10 cellular contexts compared by ENCODE assay signal in genomic region chr4:157222764-157223145, GRCh38. TPM values are rescaled to one million over a fixed set of nuclear protein-coding genes. Genes with fewer than 3 reads are reported as not detected.
DNase-seq lines count a peak whose midpoint lies in the region; ATAC-seq, FAIRE-seq and TF ChIP-seq lines count a peak whose summit lies in the region.
"Had no signal": no experiment of that assay in that cellular context is flagged by ENCODE, and none has a peak within 500 bp of the region (broad histone marks: within the 10 kb centered on the region; RNA-seq: fewer than 3 reads in every experiment).

No MANE protein-coding gene starts in this region.

- peak; percentile 19 for DNase-seq in D721Med (ENCODE audit: insufficient read length, low spot score)
- no peak for DNase-seq in RWPE2 (ENCODE audit: low spot score)
- DNase-seq in posterior cingulate gyrus = peak in 6 of 10 donors; percentile 16 to 91 (median 66)
- no peak for DNase-seq in CD14-positive monocyte (ENCODE audit: low spot score)
- no peak for DNase-seq in SIG-M5 (lab: John Stamatoyannopoulos, UW)
- DNase-seq: central memory CD4-positive, alpha-beta T cell had no signal

- H3K9me3 ChIP-seq in RWPE2 (ENCODE audit: severe bottlenecking) (no peaks in the 10 kb centered on the region), gastroesophageal sphincter (no peaks in the 10 kb centered on the region)

- peaks cover 0 to 16% (median 9%) of the 10 kb centered on the region in 7 donors for H3K9me3 Mint-ChIP-seq in CD14-positive monocyte

- H3K27me3 ChIP-seq in RWPE2 (ENCODE audit: insufficient read depth, poor library complexity, severe bottlenecking) (peaks cover 59% of the 10 kb centered on the region), gastroesophageal sphincter (peaks cover 51% of the 10 kb centered on the region)

- H3K27ac ChIP-seq in RWPE2 (ENCODE audit: poor library complexity, severe bottlenecking) = no peak overlapping the region
- H3K27ac ChIP-seq in gastroesophageal sphincter = peak overlapping the region in 1 of 4 donors; percentile 48

- peaks cover 8% of the 10 kb centered on the region for H3K4me1 Mint-ChIP-seq in CD14-positive monocyte

- no peak for TF ChIP-seq EP300 in gastroesophageal sphincter (IDR thresholded peaks at IDR 0.05)

- peaks cover 49 to 63% (median 51%) of the 10 kb centered on the region in 3 donors for H3K27me3 Mint-ChIP-seq in CD14-positive monocyte (ENCODE audit: low read depth in 3 of 3)

- peaks cover 0 to 7% of the 10 kb centered on the region in 2 donors for H3K36me3 Mint-ChIP-seq in CD14-positive monocyte

- intact Hi-C loops in posterior cingulate gyrus (cut with DNase I) = loop anchor here (10.0 kb wide), 1 partner anchor 952 kb away; the partner anchor contains the start of gene GASK1B
- intact Hi-C loops in CD14-positive monocyte (cut with micrococcal nuclease) = no loop called here

- peak overlapping the region in 1 of 2 donors; percentile 87 for H3K4me3 Mint-ChIP-seq in CD14-positive monocyte

- H3K4me1 ChIP-seq in RWPE2 (ENCODE audit: insufficient read depth, poor library complexity, severe bottlenecking) = no peaks in the 10 kb centered on the region
- peaks cover 0 to 29% (median 11%) of the 10 kb centered on the region in 3 donors for H3K4me1 ChIP-seq in gastroesophageal sphincter

- ATAC-seq in RWPE2 (ENCODE audit: low read depth) (no peak), gastroesophageal sphincter (peak; percentile 9), HG03378 (IDR thresholded peaks at IDR 0.05; ENCODE audit: unreplicated experiment) (no peak), GM21717 (IDR thresholded peaks at IDR 0.05; ENCODE audit: unreplicated experiment) (no peak)
- ATAC-seq: activated CD4-positive, CD25-positive, alpha-beta regulatory T cell treated with anti-CD3 and anti-CD28 coated beads, Interleukin-2, amount 50 U/mL, for 24 hours had no signal

- FAIRE-seq in D721Med (lab: Jason Lieb, UNC) = no peak

- TF ChIP-seq POLR2A in gastroesophageal sphincter (IDR thresholded peaks at IDR 0.05) = no peak

- H3K27ac Mint-ChIP-seq in CD14-positive monocyte = no peak overlapping the region

- no peak for TF ChIP-seq CTCF in D721Med (IDR thresholded peaks at IDR 0.05; ENCODE audit: insufficient read depth, missing control alignments)
- no peak for TF ChIP-seq CTCF in RWPE2 (IDR thresholded peaks at IDR 0.05; ENCODE audit: poor library complexity, severe bottlenecking)
- TF ChIP-seq CTCF in gastroesophageal sphincter (IDR thresholded peaks at IDR 0.05) = no peak
- TF ChIP-seq CTCF in CD14-positive monocyte (IDR thresholded peaks at IDR 0.05) = no peak

- WGBS in gastroesophageal sphincter (ENCODE audit: low coverage in 1 of 2), 2 donors = 4 to 8% methylated on average over 13 to 15 of the region's 16 CpGs

- H3K36me3 ChIP-seq in RWPE2 (ENCODE audit: low read depth) (no peaks in the 10 kb centered on the region), gastroesophageal sphincter (no peaks in the 10 kb centered on the region)

- H3K4me3 ChIP-seq in RWPE2 (ENCODE audit: severe bottlenecking) = peak overlapping the region; percentile 21
- H3K4me3 ChIP-seq in gastroesophageal sphincter = peak overlapping the region in 1 of 2 donors; percentile 47

RNA-seq across cellular contexts. Expression of gene GRIA2, which starts 2.2 kb away (rescaled TPM):
- total RNA-seq in gastroesophageal sphincter = 1 to 10 TPM in 2 of 4 donors, under 1 TPM in 1, not detected in 1; 0.30 to 9.8 (median 8.4) TPM
- polyA plus RNA-seq in CD14-positive monocyte = not detected

Comparison
In these comparisons a context has a peak if more than half of its experiments do, and no peak if none do; other contexts are left out.
1. DNase-seq: peak in D721Med (single experiment) and posterior cingulate gyrus (6 of 10); none in RWPE2 (single experiment), CD14-positive monocyte (single experiment) and SIG-M5 (single experiment).